ENCODE assay signal across 8 cellular contexts in genomic region chr15:35673093-35673573, GRCh38.
DNase-seq lines count a peak whose midpoint lies in the region; ATAC-seq and TF ChIP-seq lines count a peak whose summit lies in the region.

No MANE protein-coding gene starts in this region.

- no peaks in the 10 kb centered on the region for H3K79me1 ChIP-seq in H9 (ENCODE audit: insufficient read depth, low read depth, low read length, poor library complexity, severe bottlenecking)

- WGBS in stomach, 5 donors, result 15 to 33% (median 23%) methylated on average over 8 of the region's 8 CpGs
- no CpG with 5 or more reads among the region's 8 CpGs for WGBS in H9 (ENCODE audit: extremely low coverage, insufficient read length, low lambda C conversion rate)

- no peak overlapping the region for H4K8ac ChIP-seq in H9 (replicated peaks; ENCODE audit: insufficient read length, low read depth, low read length)

- no peaks in the 10 kb centered on the region for H3K9me3 ChIP-seq in stomach
- H3K9me3 ChIP-seq in H9 (ENCODE audit: control insufficient read depth, low read depth, low read length), result no peaks in the 10 kb centered on the region

- H3K27me3 Mint-ChIP-seq in activated naive CD4-positive, alpha-beta T cell treated with anti-CD3 and anti-CD28 coated beads for 36 hours (ENCODE audit: low read depth), result peaks cover 3% of the 10 kb centered on the region
- peaks cover 9% of the 10 kb centered on the region for H3K27me3 Mint-ChIP-seq in IgD-negative memory B cell
- no peaks in the 10 kb centered on the region for H3K27me3 Mint-ChIP-seq in H9 (ENCODE audit: low read depth)
- H3K27me3 Mint-ChIP-seq in MCF 10A (ENCODE audit: insufficient read depth, unreplicated experiment), result no peaks in the 10 kb centered on the region

- no peak for TF ChIP-seq EP300 in stomach (IDR thresholded peaks at IDR 0.05)

- H3K79me2 ChIP-seq in H9 (ENCODE audit: insufficient read depth, low read length), result no peaks in the 10 kb centered on the region

- BruUV-seq in MCF 10A (replicated peaks; lab: Mats Ljungman, UMichigan), result no TSS peak

- H3K4me1 Mint-ChIP-seq in activated naive CD4-positive, alpha-beta T cell treated with anti-CD3 and anti-CD28 coated beads for 36 hours (ENCODE audit: low read depth), result peaks cover 11% of the 10 kb centered on the region
- H3K4me1 Mint-ChIP-seq in IgD-negative memory B cell (peaks cover 5 to 11% (median 6%) of the 10 kb centered on the region in 3 donors), H9 (peaks cover 12 to 18% of the 10 kb centered on the region in 2 experiments), MCF 10A (ENCODE audit: insufficient read depth, unreplicated experiment) (peaks cover 17% of the 10 kb centered on the region)

- H2AK5ac ChIP-seq in H9 (ENCODE audit: insufficient read length, low read length), result no peak overlapping the region

- CTCF ChIA-PET in activated naive CD4-positive, alpha-beta T cell treated with anti-CD3 and anti-CD28 coated beads for 36 hours (lab: Charles Lee), result interaction anchor here (1.0 kb wide), 1 partner anchor 79 kb away, joined by 3 read pairs; no protein-coding TSS in a partner anchor
- CTCF ChIA-PET in MCF 10A (lab: Yijun Ruan, JAX), result interaction anchor here (0.7 to 1.0 kb wide), 3 partner anchors 9 to 502 kb away, joined by 3 read pairs; no protein-coding TSS in a partner anchor

- H3T11ph ChIP-seq in H9 (ENCODE audit: low read length), result no peak overlapping the region

- POLR2A ChIA-PET in MCF 10A (lab: Yijun Ruan, JAX), result no interaction called here

- no peaks in the 10 kb centered on the region for H3K36me3 ChIP-seq in stomach

- no peak overlapping the region for H3K9ac ChIP-seq in H9 (ENCODE audit: extremely low read depth, insufficient read length, low read length)

- no peak overlapping the region for H3K27ac Mint-ChIP-seq in activated naive CD4-positive, alpha-beta T cell treated with anti-CD3 and anti-CD28 coated beads for 36 hours
- peak overlapping the region in 1 of 3 donors; percentile 69 for H3K27ac Mint-ChIP-seq in IgD-negative memory B cell
- no peak overlapping the region for H3K27ac Mint-ChIP-seq in H9
- H3K27ac Mint-ChIP-seq in MCF 10A (ENCODE audit: low read depth, unreplicated experiment), result no peak overlapping the region

- intact Hi-C loops in activated naive CD4-positive, alpha-beta T cell treated with anti-CD3 and anti-CD28 coated beads for 36 hours (cut with micrococcal nuclease), result loop anchor here (2.0 to 5.0 kb wide), 2 partner anchors 14 to 126 kb away; partner anchors contain the start of gene DPH6
- intact Hi-C loops in Right ventricle myocardium superior (cut with DNase I), result no loop called here
- intact Hi-C loops in stomach (cut with DNase I; ENCODE audit: low total_unique reads), result no loop called here
- intact Hi-C loops in MCF 10A (cut with micrococcal nuclease), result no loop called here

- no peak overlapping the region for H3K4me3 Mint-ChIP-seq in activated naive CD4-positive, alpha-beta T cell treated with anti-CD3 and anti-CD28 coated beads for 36 hours
- H3K4me3 Mint-ChIP-seq in IgD-negative memory B cell (peak overlapping the region in 3 of 4 donors; percentile 65 to 93 (median 83)), H9 (no peak overlapping the region), MCF 10A (ENCODE audit: unreplicated experiment) (no peak overlapping the region)

- no peaks in the 10 kb centered on the region for H3K36me3 Mint-ChIP-seq in activated naive CD4-positive, alpha-beta T cell treated with anti-CD3 and anti-CD28 coated beads for 36 hours (ENCODE audit: low read depth)
- H3K36me3 Mint-ChIP-seq in IgD-negative memory B cell, result no peaks in the 10 kb centered on the region
- no peaks in the 10 kb centered on the region for H3K36me3 Mint-ChIP-seq in H9 (ENCODE audit: insufficient read depth in 1 of 3, low read depth in 3 of 3)
- H3K36me3 Mint-ChIP-seq in MCF 10A (ENCODE audit: insufficient read depth, unreplicated experiment), result peaks cover 6% of the 10 kb centered on the region

- H3K18ac ChIP-seq in H9 (ENCODE audit: insufficient read length, low read depth, low read length), result no peak overlapping the region

- peaks cover 6 to 49% (median 26%) of the 10 kb centered on the region in 4 donors for H3K4me1 ChIP-seq in stomach
- H3K4me1 ChIP-seq in H9 (ENCODE audit: insufficient read depth, low read length), result peaks cover 3% of the 10 kb centered on the region; the same call in 1 of the 2 replicates

- H3K14ac ChIP-seq in H9 (ENCODE audit: insufficient read depth, low read length), result no peak overlapping the region

- no peaks in the 10 kb centered on the region for H3K23me2 ChIP-seq in H9 (ENCODE audit: insufficient read length, low read depth, low read length, poor library complexity, severe bottlenecking)

- no peak overlapping the region for H3K23ac ChIP-seq in H9 (ENCODE audit: insufficient read length, low read depth, low read length)

- no peak overlapping the region for H4K91ac ChIP-seq in H9 (ENCODE audit: insufficient read length, low read depth, low read length)

- H2BK120ac ChIP-seq in H9 (ENCODE audit: low read depth, low read length, poor library complexity, severe bottlenecking), result no peak overlapping the region

- H3K4me3 ChIP-seq in stomach, result no peak overlapping the region

- H2BK12ac ChIP-seq in H9 (ENCODE audit: insufficient read length, low read depth, low read length), result no peak overlapping the region

- ATAC-seq in Right ventricle myocardium superior (ENCODE audit: poor library complexity), result peak; percentile 64

- DNase-seq in activated naive CD4-positive, alpha-beta T cell treated with anti-CD3 and anti-CD28 coated beads for 36 hours, result peak; percentile 12
- DNase-seq in activated naive CD4-positive, alpha-beta T cell treated with Interleukin-2 at 50 U/mL for 16 hours, result no peak
- no peak for DNase-seq in Right ventricle myocardium superior
- peak; percentile 36 for DNase-seq in stomach
- DNase-seq in H9, result no peak
- no peak for DNase-seq in NCI-H2196 (lab: John Stamatoyannopoulos, UW; ENCODE audit: unreplicated experiment)
- no peak for DNase-seq in MCF 10A (ENCODE audit: unreplicated experiment)

- no peak overlapping the region for H3K4me2 ChIP-seq in H9 (ENCODE audit: insufficient read depth, insufficient read length, low read length)

- no peak overlapping the region for H2AFZ ChIP-seq in H9 (ENCODE audit: low read length)

- no peak overlapping the region for H2BK20ac ChIP-seq in H9 (ENCODE audit: low read depth, low read length, poor library complexity, severe bottlenecking)

- H4K20me1 ChIP-seq in H9 (ENCODE audit: control insufficient read depth, insufficient read depth, insufficient read length), result no peaks in the 10 kb centered on the region

- no peak overlapping the region for H4K5ac ChIP-seq in H9 (ENCODE audit: insufficient read length, low read depth, low read length)

- peak overlapping the region in 4 of 5 donors; percentile 9 to 73 (median 40) for H3K27ac ChIP-seq in stomach
- no peak overlapping the region for H3K27ac ChIP-seq in H9 (ENCODE audit: insufficient read length, low read depth, low read length)

- H2BK15ac ChIP-seq in H9 (ENCODE audit: low read depth, low read length), result no peak overlapping the region

- no peak overlapping the region for H3K4ac ChIP-seq in H9 (ENCODE audit: low read depth, low read length)

- H3K9me3 Mint-ChIP-seq in activated naive CD4-positive, alpha-beta T cell treated with anti-CD3 and anti-CD28 coated beads for 36 hours, result no peaks in the 10 kb centered on the region
- H3K9me3 Mint-ChIP-seq in IgD-negative memory B cell, result no peaks in the 10 kb centered on the region
- no peaks in the 10 kb centered on the region for H3K9me3 Mint-ChIP-seq in H9
- H3K9me3 Mint-ChIP-seq in MCF 10A (ENCODE audit: unreplicated experiment), result no peaks in the 10 kb centered on the region

- no peak for TF ChIP-seq POLR2A in stomach (IDR thresholded peaks at IDR 0.05)

- TF ChIP-seq CTCF in stomach (IDR thresholded peaks at IDR 0.05), result no peak
- no peak for TF ChIP-seq CTCF in H9 (conservative IDR thresholded peaks at IDR 0.05)
- no peak for TF ChIP-seq CTCF in MCF 10A (IDR thresholded peaks at IDR 0.05; ENCODE audit: unreplicated experiment)

- H3K56ac ChIP-seq in H9 (ENCODE audit: insufficient read length, low read depth, low read length), result no peak overlapping the region

- H2BK5ac ChIP-seq in H9 (ENCODE audit: insufficient read length, low read length), result no peak overlapping the region

- H3K27me3 ChIP-seq in stomach (no peaks in the 10 kb centered on the region), H9 (ENCODE audit: insufficient read depth, low read length) (no peaks in the 10 kb centered on the region)

Comparison
In these comparisons a context has a peak if more than half of its experiments do, and no peak if none do; other contexts are left out.
1. DNase-seq: peak in activated naive CD4-positive, alpha-beta T cell treated with anti-CD3 and anti-CD28 coated beads for 36 hours (single experiment) and stomach (single experiment); none in activated naive CD4-positive, alpha-beta T cell treated with Interleukin-2 at 50 U/mL for 16 hours (single experiment), Right ventricle myocardium superior (single experiment), H9 (single experiment), NCI-H2196 (single experiment) and MCF 10A (single experiment).
2. H3K4me3 Mint-ChIP-seq: peak in IgD-negative memory B cell (3 of 4); none in activated naive CD4-positive, alpha-beta T cell treated with anti-CD3 and anti-CD28 coated beads for 36 hours (single experiment), H9 (0 of 2) and MCF 10A (single experiment).